8 cellular contexts compared by ENCODE assay signal in the genomic region with DNA sequence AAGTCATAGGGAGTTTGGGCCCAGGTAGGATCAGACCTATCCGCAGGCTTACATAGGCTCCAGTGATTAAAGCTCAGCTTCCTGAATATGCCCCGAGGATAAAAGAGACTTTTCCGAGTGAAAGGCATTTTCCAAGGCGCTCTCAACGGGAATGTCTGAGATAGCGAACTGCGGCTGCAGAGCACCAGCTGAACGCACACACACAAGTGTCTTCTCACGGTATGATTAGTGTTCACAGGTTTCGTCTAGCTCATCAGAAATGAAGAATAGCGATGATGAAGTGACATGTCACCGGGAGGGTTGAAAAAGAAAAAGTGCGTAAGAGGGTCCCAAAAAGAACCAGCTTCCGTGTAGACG. TPM values are rescaled to one million over a fixed set of nuclear protein-coding genes. Genes with fewer than 3 reads are reported as not detected.
DNase-seq lines count a peak whose midpoint lies in the region; ATAC-seq and TF ChIP-seq lines count a peak whose summit lies in the region.

No MANE protein-coding gene starts in this region.

- H3K4me3 Mint-ChIP-seq in activated CD4-positive, alpha-beta T cell treated with anti-CD3 and anti-CD28 coated beads for 36 hours: peak overlapping the region; percentile 82
- H3K4me3 Mint-ChIP-seq in activated CD4-positive, alpha-beta memory T cell treated with anti-CD3 and anti-CD28 coated beads, Interleukin-2, amount 10 ng/mL, durations not matched to agents 7 days and 5 days: peak overlapping the region; percentile 75

- intact Hi-C loops in activated CD4-positive, alpha-beta T cell treated with anti-CD3 and anti-CD28 coated beads for 36 hours (cut with DNase I, micrococcal nuclease): loop anchor here (5.0 to 10.0 kb wide), 3 partner anchors 89 to 716 kb away; no protein-coding TSS in a partner anchor

- H3K27ac ChIP-seq in hepatocyte (peak overlapping the region; percentile 96), smooth muscle cell (ENCODE audit: low read depth) (peak overlapping the region; percentile 66)

- peaks cover 31% of the 10 kb centered on the region for H3K79me2 ChIP-seq in hepatocyte
- H3K79me2 ChIP-seq in smooth muscle cell (ENCODE audit: low read depth): no peaks in the 10 kb centered on the region

- H4K20me1 ChIP-seq in hepatocyte (ENCODE audit: insufficient read depth, poor library complexity, severe bottlenecking) (no peaks in the 10 kb centered on the region), smooth muscle cell (ENCODE audit: low read depth) (no peaks in the 10 kb centered on the region)

- 3% methylated on average over 15 of the region's 15 CpGs for WGBS in hepatocyte (ENCODE audit: low lambda C conversion rate, missing lambda C conversion rate)
- 3% methylated on average over 15 of the region's 15 CpGs for WGBS in smooth muscle cell (ENCODE audit: low lambda C conversion rate)

- TF ChIP-seq CTCF in hepatocyte (IDR thresholded peaks at IDR 0.05; ENCODE audit: poor library complexity) (no peak), smooth muscle cell (IDR thresholded peaks at IDR 0.05; ENCODE audit: borderline replicate concordance, insufficient read depth, poor library complexity, severe bottlenecking) (no peak)

- no peaks in the 10 kb centered on the region for H3K27me3 ChIP-seq in hepatocyte
- no peaks in the 10 kb centered on the region for H3K27me3 ChIP-seq in smooth muscle cell (ENCODE audit: low read depth)

- H3K9me3 ChIP-seq in hepatocyte (ENCODE audit: low read depth): no peaks in the 10 kb centered on the region
- no peaks in the 10 kb centered on the region for H3K9me3 ChIP-seq in smooth muscle cell (replicated peaks; ENCODE audit: low read depth)

- H3K4me1 ChIP-seq in hepatocyte (ENCODE audit: insufficient read depth): peaks cover 22% of the 10 kb centered on the region
- H3K4me1 ChIP-seq in smooth muscle cell (ENCODE audit: low read depth): peaks cover 8% of the 10 kb centered on the region

- H3K4me2 ChIP-seq in hepatocyte: peak overlapping the region; percentile 91
- H3K4me2 ChIP-seq in smooth muscle cell: peak overlapping the region; percentile 97

- peaks cover 6% of the 10 kb centered on the region for H3K27me3 Mint-ChIP-seq in activated CD4-positive, alpha-beta T cell treated with anti-CD3 and anti-CD28 coated beads for 36 hours
- H3K27me3 Mint-ChIP-seq in activated CD4-positive, alpha-beta memory T cell treated with anti-CD3 and anti-CD28 coated beads, Interleukin-2, amount 10 ng/mL, durations not matched to agents 7 days and 5 days: peaks cover 22% of the 10 kb centered on the region

- H3F3A ChIP-seq in smooth muscle cell (ENCODE audit: low read depth): no peaks in the 10 kb centered on the region

- CTCF ChIA-PET in activated CD4-positive, alpha-beta T cell treated with anti-CD3 and anti-CD28 coated beads for 36 hours (lab: Charles Lee): interaction anchor here (0.6 to 5.4 kb wide), 25 partner anchors 8 to 595 kb away, joined by 3 to 43 read pairs (median 4); no protein-coding TSS in a partner anchor
- CTCF ChIA-PET in activated CD4-positive, alpha-beta memory T cell treated with anti-CD3 and anti-CD28 coated beads, Interleukin-2, amount 10 ng/mL, durations not matched to agents 7 days and 5 days (lab: Charles Lee): interaction anchor here (0.6 to 4.4 kb wide), 23 partner anchors 9 to 683 kb away, joined by 3 to 69 read pairs (median 5); no protein-coding TSS in a partner anchor

- POLR2A ChIA-PET in activated CD4-positive, alpha-beta T cell treated with anti-CD3 and anti-CD28 coated beads for 36 hours (lab: Charles Lee): interaction anchor here (1.1 to 1.9 kb wide), 3 partner anchors 27 to 742 kb away, joined by 3 to 5 read pairs (median 4); a partner anchor contains a TSS
- POLR2A ChIA-PET in activated CD4-positive, alpha-beta memory T cell treated with anti-CD3 and anti-CD28 coated beads, Interleukin-2, amount 10 ng/mL, durations not matched to agents 7 days and 5 days (lab: Charles Lee): interaction anchor here (0.9 to 1.4 kb wide), 3 partner anchors 24 to 684 kb away, joined by 3 to 8 read pairs (median 3); partner anchors contain the start of gene TRIM38

- no peaks in the 10 kb centered on the region for H3K36me3 Mint-ChIP-seq in activated CD4-positive, alpha-beta T cell treated with anti-CD3 and anti-CD28 coated beads for 36 hours (ENCODE audit: low read depth)
- H3K36me3 Mint-ChIP-seq in activated CD4-positive, alpha-beta memory T cell treated with anti-CD3 and anti-CD28 coated beads, Interleukin-2, amount 10 ng/mL, durations not matched to agents 7 days and 5 days (ENCODE audit: low read depth): no peaks in the 10 kb centered on the region

- H3K9me3 Mint-ChIP-seq in activated CD4-positive, alpha-beta T cell treated with anti-CD3 and anti-CD28 coated beads for 36 hours (ENCODE audit: low read depth): no peaks in the 10 kb centered on the region
- no peaks in the 10 kb centered on the region for H3K9me3 Mint-ChIP-seq in activated CD4-positive, alpha-beta memory T cell treated with anti-CD3 and anti-CD28 coated beads, Interleukin-2, amount 10 ng/mL, durations not matched to agents 7 days and 5 days

- ATAC-seq in activated CD4-positive, alpha-beta T cell treated with anti-CD3 and anti-CD28 coated beads for 36 hours: peak; percentile 52
- peak; percentile 18 for ATAC-seq in HG03039 (IDR thresholded peaks at IDR 0.05; ENCODE audit: unreplicated experiment)

- H3K4me3 ChIP-seq in hepatocyte (peak overlapping the region; percentile 74), smooth muscle cell (peak overlapping the region; percentile 91)

- H3K27ac Mint-ChIP-seq in activated CD4-positive, alpha-beta T cell treated with anti-CD3 and anti-CD28 coated beads for 36 hours: peak overlapping the region; percentile 79
- no peak overlapping the region for H3K27ac Mint-ChIP-seq in activated CD4-positive, alpha-beta memory T cell treated with anti-CD3 and anti-CD28 coated beads, Interleukin-2, amount 10 ng/mL, durations not matched to agents 7 days and 5 days

- H3K36me3 ChIP-seq in hepatocyte (replicated peaks; ENCODE audit: insufficient read depth, low read depth) (no peaks in the 10 kb centered on the region), smooth muscle cell (ENCODE audit: low read depth) (no peaks in the 10 kb centered on the region)

- peak overlapping the region; percentile 80 for H3K9ac ChIP-seq in smooth muscle cell (ENCODE audit: low read depth)

- no peaks in the 10 kb centered on the region for H3K9me2 ChIP-seq in hepatocyte (replicated peaks; ENCODE audit: insufficient read depth)

- DNase-seq in activated CD4-positive, alpha-beta T cell treated with anti-CD3 and anti-CD28 coated beads for 36 hours: no peak
- no peak for DNase-seq in activated CD4-positive, alpha-beta T cell treated with anti-CD3 and anti-CD28 coated beads for 48 hours
- no peak for DNase-seq in activated CD4-positive, alpha-beta memory T cell treated with anti-CD3 and anti-CD28 coated beads, Interleukin-2, amount 10 ng/mL, durations not matched to agents 7 days and 5 days
- no peak for DNase-seq in hepatocyte (ENCODE audit: low spot score)
- DNase-seq in smooth muscle cell (lab: John Stamatoyannopoulos, UW; ENCODE audit: unreplicated experiment): no peak
- DNase-seq in NCI-H1694 treated with DMSO at 0.1 percent for 48 hours (lab: John Stamatoyannopoulos, UW): no peak
- no peak for DNase-seq in SW 1271 (lab: John Stamatoyannopoulos, UW)

- H2AFZ ChIP-seq in hepatocyte (peak overlapping the region; percentile 97), smooth muscle cell (ENCODE audit: low read depth) (peak overlapping the region; percentile 93)

- peaks cover 38% of the 10 kb centered on the region for H3K4me1 Mint-ChIP-seq in activated CD4-positive, alpha-beta T cell treated with anti-CD3 and anti-CD28 coated beads for 36 hours
- H3K4me1 Mint-ChIP-seq in activated CD4-positive, alpha-beta memory T cell treated with anti-CD3 and anti-CD28 coated beads, Interleukin-2, amount 10 ng/mL, durations not matched to agents 7 days and 5 days: peaks cover 20% of the 10 kb centered on the region

RNA-seq across cellular contexts. Expression of gene CARMIL1, which starts 0.6 kb away (rescaled TPM):
- total RNA-seq in activated CD4-positive, alpha-beta T cell treated with anti-CD3 and anti-CD28 coated beads for 36 hours: 1 to 10 TPM; 4.5 to 4.9 TPM
- total RNA-seq in activated CD4-positive, alpha-beta memory T cell treated with anti-CD3 and anti-CD28 coated beads, Interleukin-2, amount 10 ng/mL, durations not matched to agents 7 days and 5 days: 1 to 10 TPM; 1.3 to 1.5 TPM
- 37.3 and 40.6 TPM in 2 replicates for total RNA-seq in hepatocyte
- polyA plus RNA-seq in hepatocyte: 15.5 and 19.5 TPM in 2 replicates
- 24.1 and 31.1 TPM in 2 replicates for total RNA-seq in smooth muscle cell
- 5.7 and 7.6 TPM in 2 replicates for polyA plus RNA-seq in smooth muscle cell
